Comparison of ENCODE assay signal across 8 cellular contexts in genomic region chr15:44882499-44882968, GRCh38.
DNase-seq lines count a peak whose midpoint lies in the region; ATAC-seq lines count a peak whose summit lies in the region.

No MANE protein-coding gene starts in this region.

- peak; percentile 90 for ATAC-seq in activated CD8-positive, alpha-beta memory T cell treated with anti-CD3 and anti-CD28 coated beads, Interleukin-2, amount 10 ng/mL, durations not matched to agents 7 days and 5 days
- ATAC-seq in HG02970 (IDR thresholded peaks at IDR 0.05; ENCODE audit: low FRiP score, unreplicated experiment): peak; percentile 81

- H3K4me1 Mint-ChIP-seq in activated CD8-positive, alpha-beta memory T cell treated with anti-CD3 and anti-CD28 coated beads, Interleukin-2, amount 10 ng/mL, durations not matched to agents 7 days and 5 days: peaks cover 37% of the 10 kb centered on the region

- H3K36me3 Mint-ChIP-seq in activated CD8-positive, alpha-beta memory T cell treated with anti-CD3 and anti-CD28 coated beads, Interleukin-2, amount 10 ng/mL, durations not matched to agents 7 days and 5 days: peaks cover 41% of the 10 kb centered on the region

- H3K9me3 Mint-ChIP-seq in activated CD8-positive, alpha-beta memory T cell treated with anti-CD3 and anti-CD28 coated beads, Interleukin-2, amount 10 ng/mL, durations not matched to agents 7 days and 5 days (ENCODE audit: low read depth): peaks cover 20% of the 10 kb centered on the region

- peak overlapping the region; percentile 90 for H3K27ac Mint-ChIP-seq in activated CD8-positive, alpha-beta memory T cell treated with anti-CD3 and anti-CD28 coated beads, Interleukin-2, amount 10 ng/mL, durations not matched to agents 7 days and 5 days

- no peaks in the 10 kb centered on the region for H3K27me3 Mint-ChIP-seq in activated CD8-positive, alpha-beta memory T cell treated with anti-CD3 and anti-CD28 coated beads, Interleukin-2, amount 10 ng/mL, durations not matched to agents 7 days and 5 days

- peak overlapping the region; percentile 62 for H3K4me3 Mint-ChIP-seq in activated CD8-positive, alpha-beta memory T cell treated with anti-CD3 and anti-CD28 coated beads, Interleukin-2, amount 10 ng/mL, durations not matched to agents 7 days and 5 days

- CTCF ChIA-PET in activated CD8-positive, alpha-beta memory T cell treated with anti-CD3 and anti-CD28 coated beads, Interleukin-2, amount 10 ng/mL, durations not matched to agents 7 days and 5 days (lab: Charles Lee): interaction anchor here (1.0 kb wide), 1 partner anchor 29 kb away, joined by 3 read pairs; no protein-coding TSS in a partner anchor

- peak; percentile 71 for DNase-seq in activated CD8-positive, alpha-beta memory T cell treated with anti-CD3 and anti-CD28 coated beads, Interleukin-2, amount 10 ng/mL, durations not matched to agents 7 days and 5 days
- no peak for DNase-seq in activated CD8-positive, alpha-beta memory T cell treated with anti-CD3 and anti-CD28 coated beads, Interleukin-2, amount 50 U/mL, for 4 hours
- DNase-seq in activated CD4-positive, alpha-beta T cell treated with anti-CD3 and anti-CD28 coated beads, Interleukin-2, amount 50 U/mL, for 48 hours: peak; percentile 50 to 67
- peak; percentile 64 for DNase-seq in stimulated activated CD8-positive, alpha-beta memory T cell treated with anti-CD3 and anti-CD28 coated beads, Interleukin-4, amount 100 ng/mL, for 48 hours
- no peak for DNase-seq in Kasumi-1 (lab: John Stamatoyannopoulos, UW)
- no peak for DNase-seq in NCI-H187 (lab: John Stamatoyannopoulos, UW)
- DNase-seq in NCI-H1105 treated with DMSO at 0.1 percent for 48 hours (lab: John Stamatoyannopoulos, UW): no peak

Comparison
In these comparisons a context has a peak if more than half of its experiments do, and no peak if none do; other contexts are left out.
1. DNase-seq: peak in activated CD8-positive, alpha-beta memory T cell treated with anti-CD3 and anti-CD28 coated beads, Interleukin-2, amount 10 ng/mL, durations not matched to agents 7 days and 5 days (single experiment), activated CD4-positive, alpha-beta T cell treated with anti-CD3 and anti-CD28 coated beads, Interleukin-2, amount 50 U/mL, for 48 hours (2 of 2) and stimulated activated CD8-positive, alpha-beta memory T cell treated with anti-CD3 and anti-CD28 coated beads, Interleukin-4, amount 100 ng/mL, for 48 hours (single experiment); none in activated CD8-positive, alpha-beta memory T cell treated with anti-CD3 and anti-CD28 coated beads, Interleukin-2, amount 50 U/mL, for 4 hours (single experiment), Kasumi-1 (0 of 2), NCI-H187 (0 of 2) and NCI-H1105 treated with DMSO at 0.1 percent for 48 hours (single experiment).